In genomic region chr15:74598126-74598842, GRCh38 we compare ENCODE assay signal across 8 cellular contexts. TPM values are rescaled to one million over a fixed set of nuclear protein-coding genes. Genes with fewer than 3 reads are reported as not detected.
A peak's percentile ranks its signal among the peaks of the same experiment; 100 is the strongest.
DNase-seq lines count a peak whose midpoint lies in the region; ATAC-seq, FAIRE-seq and TF ChIP-seq lines count a peak whose summit lies in the region.

No MANE protein-coding gene starts in this region.

- peaks cover 36% of the 10 kb centered on the region for H3K36me3 Mint-ChIP-seq in Caco-2 (ENCODE audit: insufficient read depth, unreplicated experiment)

- peak overlapping the region; percentile 53 for H3K4me3 ChIP-seq in Caco-2 (ENCODE audit: low read depth, low read length)
- peak overlapping the region; percentile 43 for H3K4me3 ChIP-seq in RWPE2 (ENCODE audit: severe bottlenecking)
- peak overlapping the region; percentile 72 for H3K4me3 ChIP-seq in fibroblast of villous mesenchyme (ENCODE audit: low read depth, low read length)
- peak overlapping the region; percentile 15 for H3K4me3 ChIP-seq in neural cell (ENCODE audit: low read length)
- H3K4me3 ChIP-seq in stomach, result peak overlapping the region; percentile 55 to 80 (median 67)

- peaks cover 10% of the 10 kb centered on the region for H3K4me1 ChIP-seq in Caco-2
- H3K4me1 ChIP-seq in RWPE2 (ENCODE audit: insufficient read depth, poor library complexity, severe bottlenecking), result peaks cover 9% of the 10 kb centered on the region
- H3K4me1 ChIP-seq in stomach, result peaks cover 17 to 30% (median 26%) of the 10 kb centered on the region in 4 donors

- H3K79me2 ChIP-seq in neural cell (replicated peaks; ENCODE audit: insufficient read depth, low read length), result no peaks in the 10 kb centered on the region

- CTCF ChIA-PET in Caco-2 (lab: Charles Lee), result interaction anchor here (0.6 to 1.1 kb wide), 5 partner anchors 16 to 387 kb away, joined by 3 to 8 read pairs (median 4); no protein-coding TSS in a partner anchor

- no peaks in the 10 kb centered on the region for H3K9me3 Mint-ChIP-seq in Caco-2 (ENCODE audit: unreplicated experiment)

- TF ChIP-seq POLR2A in stomach (IDR thresholded peaks at IDR 0.05), result no peak

- POLR2A ChIA-PET in Caco-2 (lab: Charles Lee), result interaction anchor here (0.6 to 1.5 kb wide), 9 partner anchors 9 to 162 kb away, joined by 3 to 11 read pairs (median 4); partner anchors contain the start of gene CLK3

- H3K9ac ChIP-seq in neural cell (ENCODE audit: low read length), result no peak overlapping the region

- intact Hi-C loops in Caco-2 (cut with micrococcal nuclease; ENCODE audit: unreplicated experiment), result loop anchor here (2.0 kb wide), 2 partner anchors 17 to 57 kb away; partner anchors contain the start of genes ARID3B and CLK3
- intact Hi-C loops in stomach (cut with DNase I; ENCODE audit: low total_unique reads), result no loop called here

- H3K27ac ChIP-seq in RWPE2 (ENCODE audit: poor library complexity, severe bottlenecking), result peak overlapping the region; percentile 64
- no peak overlapping the region for H3K27ac ChIP-seq in neural cell (ENCODE audit: low read length)
- H3K27ac ChIP-seq in stomach, result peak overlapping the region; percentile 81 to 89 (median 87)

- H3F3A ChIP-seq in neural cell (ENCODE audit: insufficient read depth, low read length, poor library complexity, severe bottlenecking), result no peaks in the 10 kb centered on the region

- TF ChIP-seq RAD21 in neural cell (conservative IDR thresholded peaks at IDR 0.05), result no peak

- no peak for TF ChIP-seq EP300 in neural cell (conservative IDR thresholded peaks at IDR 0.05; ENCODE audit: poor library complexity, severe bottlenecking)
- no peak for TF ChIP-seq EP300 in stomach (IDR thresholded peaks at IDR 0.05)

- ATAC-seq in GM21360 (IDR thresholded peaks at IDR 0.05; ENCODE audit: unreplicated experiment), result peak; percentile 84
- peak; percentile 94 for ATAC-seq in RWPE2 (ENCODE audit: low read depth)

- peak overlapping the region; percentile 88 for H3K4me3 Mint-ChIP-seq in Caco-2 (ENCODE audit: unreplicated experiment)

- no peak overlapping the region for H2AFZ ChIP-seq in neural cell (ENCODE audit: low read depth, low read length)

- no TSS peak for BruUV-seq in Caco-2 (replicated peaks; lab: Mats Ljungman, UMichigan)

- peak overlapping the region; percentile 91 for H3K27ac Mint-ChIP-seq in Caco-2 (ENCODE audit: unreplicated experiment)

- TF ChIP-seq CTCF in Caco-2 (IDR thresholded peaks at IDR 0.05; ENCODE audit: insufficient read depth in 1 of 2, low read depth in 1 of 2, low read length in 1 of 2, severe bottlenecking in 1 of 2, unreplicated experiment in 1 of 2), result no peak
- no peak for TF ChIP-seq CTCF in RWPE2 (IDR thresholded peaks at IDR 0.05; ENCODE audit: poor library complexity, severe bottlenecking)
- no peak for TF ChIP-seq CTCF in fibroblast of villous mesenchyme (IDR thresholded peaks at IDR 0.05; ENCODE audit: insufficient read depth, low read depth, low read length)
- TF ChIP-seq CTCF in neural cell (IDR thresholded peaks at IDR 0.05; ENCODE audit: poor library complexity, severe bottlenecking), result no peak
- no peak for TF ChIP-seq CTCF in stomach (IDR thresholded peaks at IDR 0.05)

- H3K4me2 ChIP-seq in neural cell (ENCODE audit: low read length), result no peak overlapping the region

- H3K27me3 Mint-ChIP-seq in Caco-2 (ENCODE audit: insufficient read depth, unreplicated experiment), result no peaks in the 10 kb centered on the region

- H3K9me2 ChIP-seq in neural cell (ENCODE audit: insufficient read depth, low read length), result no peaks in the 10 kb centered on the region

- H3K4me1 Mint-ChIP-seq in Caco-2 (ENCODE audit: low read depth, unreplicated experiment), result peaks cover 11% of the 10 kb centered on the region

- no peaks in the 10 kb centered on the region for H3K9me3 ChIP-seq in Caco-2
- no peaks in the 10 kb centered on the region for H3K9me3 ChIP-seq in RWPE2 (ENCODE audit: severe bottlenecking)
- H3K9me3 ChIP-seq in neural cell (ENCODE audit: low read length), result no peaks in the 10 kb centered on the region
- no peaks in the 10 kb centered on the region for H3K9me3 ChIP-seq in stomach

- no peaks in the 10 kb centered on the region for H4K20me1 ChIP-seq in neural cell (ENCODE audit: insufficient read depth)

- H3K27me3 ChIP-seq in Caco-2 (replicated peaks; ENCODE audit: control insufficient read depth, insufficient read depth, low read length) (no peaks in the 10 kb centered on the region), RWPE2 (ENCODE audit: insufficient read depth, poor library complexity, severe bottlenecking) (no peaks in the 10 kb centered on the region), neural cell (ENCODE audit: insufficient read depth, low read depth, low read length) (no peaks in the 10 kb centered on the region), stomach (no peaks in the 10 kb centered on the region)

- H3K36me3 ChIP-seq in Caco-2 (ENCODE audit: control insufficient read depth, insufficient read depth, low read length), result no peaks in the 10 kb centered on the region; the same call in 1 of the 2 replicates
- H3K36me3 ChIP-seq in RWPE2 (ENCODE audit: low read depth), result peaks cover 15% of the 10 kb centered on the region; the same call in 1 of the 2 replicates
- no peaks in the 10 kb centered on the region for H3K36me3 ChIP-seq in neural cell (ENCODE audit: insufficient read depth, low read length)
- H3K36me3 ChIP-seq in stomach, result peaks cover 5 to 31% (median 29%) of the 10 kb centered on the region in 4 donors

- DNase-seq in Caco-2 (peak; percentile 93 to 94), HTR-8/SVneo (ENCODE audit: insufficient read length, low spot score) (peak; percentile 61), RWPE2 (ENCODE audit: low spot score) (peak; percentile 97), activated gamma-delta T cell treated with Interleukin-2 at 50 U/mL for 16 hours (peak; percentile 85), fibroblast of villous mesenchyme (ENCODE audit: low read depth) (peak; percentile 90), stomach (peak; percentile 96)

- no peak for FAIRE-seq in HTR-8/SVneo (lab: Jason Lieb, UNC)

- 0 to 4% (median 1%) methylated on average over 22 to 26 of the region's 26 CpGs for whole genome bisulfite sequencing in stomach, 5 donors

TF ChIP-seq in neural cell, 6 proteins besides CTCF, POLR2A, EP300 and RAD21:
- TF ChIP-seq POLR2AphosphoS5 (IDR thresholded peaks at IDR 0.05), result peak; percentile 8
- no peak for TF ChIP-seq SMC3 (conservative IDR thresholded peaks at IDR 0.05; ENCODE audit: poor library complexity)

RNA-seq across cellular contexts. Expression of gene CLK3, which starts 17.4 kb away (rescaled TPM):
- total RNA-seq in Caco-2 (2022) (49.4 and 54.5 TPM in 2 replicates), fibroblast of villous mesenchyme (33.2 and 38.4 TPM in 2 replicates), stomach (100 to 1,000 TPM in 4 of 5 donors, 10 to 100 TPM in 1; 50.1 to 226 (median 120) TPM)
- polyA plus RNA-seq in neural cell (88.3 and 91.5 TPM in 2 replicates), stomach (10 to 100 TPM; 47.6 to 71.5 (median 57.1) TPM)
- polyA minus RNA-seq in neural cell, result 58.2 and 84.4 TPM in 2 replicates

RNA-seq across cellular contexts. Expression of gene ARID3B, which starts 57.3 kb away (rescaled TPM):
- total RNA-seq in Caco-2 (2022), result 36.1 and 37.0 TPM in 2 replicates
- 1.9 and 2.6 TPM in 2 replicates for total RNA-seq in fibroblast of villous mesenchyme
- polyA plus RNA-seq in neural cell, result 11.2 and 12.8 TPM in 2 replicates
- 22.6 and 24.7 TPM in 2 replicates for polyA minus RNA-seq in neural cell
- 10 to 100 TPM in 1 of 5 donors, 1 to 10 TPM in 4; 2.9 to 25.2 (median 6.2) TPM for total RNA-seq in stomach
- 1 to 10 TPM; 2.2 to 4.6 (median 3.8) TPM for polyA plus RNA-seq in stomach

Comparison
In these comparisons a context has a peak if more than half of its experiments do, and no peak if none do; other contexts are left out.
1. H3K4me3 ChIP-seq: peak in every context shown above with its lines; median percentile 72 in fibroblast of villous mesenchyme; 67 in stomach; 53 in Caco-2; 43 in RWPE2; 15 in neural cell.